ENCODE assay signal across 9 cellular contexts in the genomic region with DNA sequence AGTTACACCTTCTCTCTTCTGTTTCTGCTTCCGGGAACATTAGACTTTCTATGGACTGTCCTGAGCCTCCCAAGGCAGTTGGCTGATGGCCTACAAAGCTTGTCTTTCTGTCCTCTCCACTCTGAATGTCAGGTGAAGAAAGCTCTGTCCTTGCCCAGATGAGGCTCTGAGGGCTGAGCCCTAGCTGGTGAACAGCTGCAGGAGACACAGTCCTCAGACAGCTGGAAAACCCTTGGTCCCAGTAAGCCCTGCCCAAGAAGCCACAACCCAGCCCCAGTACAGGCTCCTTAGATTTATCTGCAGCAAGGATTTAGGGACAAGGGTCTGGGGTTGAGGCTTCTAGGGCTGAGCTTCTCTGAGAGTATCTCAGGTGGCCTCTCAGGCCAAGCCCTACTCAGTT. TPM values are rescaled to one million over a fixed set of nuclear protein-coding genes. Genes with fewer than 3 reads are reported as not detected.
A peak's percentile ranks its signal among the peaks of the same experiment; 100 is the strongest.
DNase-seq lines count a peak whose midpoint lies in the region; TF ChIP-seq lines count a peak whose summit lies in the region.
"Not testable (repeated sequence)": the region's sequence is repeated elsewhere in the genome, so short reads cannot be mapped to it uniquely, and the experiment has no call there.
"Had no signal": no experiment of that assay in that cellular context is flagged by ENCODE, and none has a peak within 500 bp of the region (broad histone marks: within the 10 kb centered on the region; RNA-seq: fewer than 3 reads in every experiment).

No MANE protein-coding gene starts in this region.

- peak overlapping the region; percentile 62 for H3K9ac ChIP-seq in mesenchymal stem cell (ENCODE audit: low read length)

- H3K4me2 ChIP-seq in mesenchymal stem cell (ENCODE audit: low read length, poor library complexity, severe bottlenecking) = not testable (repeated sequence)

- peaks cover 25% of the 10 kb centered on the region for H3K4me1 ChIP-seq in ACC112 (ENCODE audit: control insufficient read depth, insufficient read depth, low read length, unreplicated experiment)
- H3K4me1 ChIP-seq in esophagus muscularis mucosa = peaks cover 0 to 33% (median 0%) of the 10 kb centered on the region in 4 donors
- not testable (repeated sequence) for H3K4me1 ChIP-seq in mesenchymal stem cell (ENCODE audit: control insufficient read depth, insufficient read depth, low read depth, low read length)

- not testable (repeated sequence) for H3K9me3 ChIP-seq in esophagus muscularis mucosa; mesenchymal stem cell (ENCODE audit: control insufficient read depth, low read length)

- peaks cover 31% of the 10 kb centered on the region for H3K36me3 Mint-ChIP-seq in HFFc6 (ENCODE audit: low read depth)
- not testable (repeated sequence) for H3K36me3 Mint-ChIP-seq in MCF 10A (ENCODE audit: insufficient read depth, unreplicated experiment)

- intact Hi-C loops in MCF 10A (cut with micrococcal nuclease); esophagus muscularis mucosa (cut with DNase I): not testable (repeated sequence)

- TF ChIP-seq CTCF in HFFc6 (IDR thresholded peaks at IDR 0.05); RWPE1 (conservative IDR thresholded peaks at IDR 0.05; ENCODE audit: low read depth); MCF 10A (IDR thresholded peaks at IDR 0.05; ENCODE audit: unreplicated experiment); esophagus muscularis mucosa (IDR thresholded peaks at IDR 0.05): not testable (repeated sequence)

- H2BK12ac ChIP-seq in mesenchymal stem cell (ENCODE audit: low read length in 2 of 2) = not testable (repeated sequence)

- 87% methylated on average over 1 of the region's 1 CpG for WGBS in esophagus muscularis mucosa
- WGBS in mesenchymal stem cell = 57% methylated on average over 1 of the region's 1 CpG

- not testable (repeated sequence) for H3K4me3 Mint-ChIP-seq in HFFc6; MCF 10A (ENCODE audit: unreplicated experiment)

- not testable (repeated sequence) for H3K14ac ChIP-seq in mesenchymal stem cell (ENCODE audit: low read length in 2 of 2)

- POLR2A ChIA-PET in RWPE1 (lab: Yijun Ruan, JAX; ENCODE audit: low non-redundant PET) = not testable (repeated sequence)
- POLR2A ChIA-PET in MCF 10A (lab: Yijun Ruan, JAX) = interaction anchor here (1.4 kb wide), 1 partner anchor 33 kb away, joined by 4 read pairs; no protein-coding TSS in a partner anchor

- CTCF ChIA-PET in RWPE1 (lab: Yijun Ruan, JAX) = interaction anchor here (0.6 kb wide), 1 partner anchor 30 kb away, joined by 3 read pairs; no protein-coding TSS in a partner anchor
- CTCF ChIA-PET in MCF 10A (lab: Yijun Ruan, JAX) = not testable (repeated sequence)

- H2AK5ac ChIP-seq in mesenchymal stem cell (ENCODE audit: low read length, severe bottlenecking) = not testable (repeated sequence)

- H4K8ac ChIP-seq in mesenchymal stem cell (ENCODE audit: low read length) = not testable (repeated sequence)

- H2BK15ac ChIP-seq in mesenchymal stem cell (ENCODE audit: low read depth, poor library complexity, severe bottlenecking) = not testable (repeated sequence)

- H3K18ac ChIP-seq in mesenchymal stem cell (ENCODE audit: low read depth in 1 of 2, low read length in 2 of 2) = not testable (repeated sequence)

- peaks cover 18% of the 10 kb centered on the region for H3K9me3 Mint-ChIP-seq in HFFc6
- not testable (repeated sequence) for H3K9me3 Mint-ChIP-seq in MCF 10A (ENCODE audit: unreplicated experiment)

- H3K23ac ChIP-seq in mesenchymal stem cell (ENCODE audit: low read length in 2 of 2) = not testable (repeated sequence)

- H3K27ac ChIP-seq in ACC112 (ENCODE audit: low read depth, low read length) = peak overlapping the region; percentile 97
- peak overlapping the region; percentile 97 for H3K27ac ChIP-seq in RWPE1
- H3K27ac ChIP-seq in esophagus muscularis mucosa (replicated peaks in 1 of 4) = peak overlapping the region in 2 of 4 donors; percentile 3 to 5
- not testable (repeated sequence) for H3K27ac ChIP-seq in mesenchymal stem cell (ENCODE audit: low read length, poor library complexity, severe bottlenecking)

- H3K4me3 ChIP-seq in ACC112 (ENCODE audit: low read depth, low read length); esophagus muscularis mucosa; mesenchymal stem cell (ENCODE audit: insufficient read depth in 1 of 2, low read depth in 1 of 2, low read length in 2 of 2): not testable (repeated sequence)

- not testable (repeated sequence) for H3K79me2 ChIP-seq in ACC112 (ENCODE audit: control insufficient read depth, insufficient read depth, low read length, unreplicated experiment)

- not testable (repeated sequence) for H4K91ac ChIP-seq in mesenchymal stem cell (ENCODE audit: low read length)

- H2BK120ac ChIP-seq in mesenchymal stem cell (ENCODE audit: low read depth, low read length) = not testable (repeated sequence)

- not testable (repeated sequence) for H3K79me1 ChIP-seq in mesenchymal stem cell (replicated peaks; ENCODE audit: low read length, poor library complexity, severe bottlenecking)

- DNase-seq in HFFc6; RWPE1 (ENCODE audit: low spot score); MCF 10A (ENCODE audit: unreplicated experiment); mesenchymal stem cell: not testable (repeated sequence)
- DNase-seq in esophagus muscularis mucosa (ENCODE audit: extremely low spot score) = peak; percentile 50
- DNase-seq in retina = peak; percentile 3

- not testable (repeated sequence) for TF ChIP-seq POLR2A in esophagus muscularis mucosa (IDR thresholded peaks at IDR 0.05; ENCODE audit: low read depth)

- BruUV-seq in MCF 10A (replicated peaks; lab: Mats Ljungman, UMichigan) = not testable (repeated sequence)

- not testable (repeated sequence) for H3K4ac ChIP-seq in mesenchymal stem cell (ENCODE audit: low read depth in 1 of 2, low read length in 2 of 2)

- TF ChIP-seq EP300 in esophagus muscularis mucosa (IDR thresholded peaks at IDR 0.05) = not testable (repeated sequence)

- not testable (repeated sequence) for H3K36me3 ChIP-seq in ACC112 (ENCODE audit: insufficient read depth, low read length); esophagus muscularis mucosa; mesenchymal stem cell (ENCODE audit: control insufficient read depth in 1 of 2, insufficient read depth in 2 of 2, low read depth in 1 of 2, low read length in 2 of 2)

- H2BK5ac ChIP-seq in mesenchymal stem cell (ENCODE audit: low read depth, low read length, poor library complexity, severe bottlenecking) = not testable (repeated sequence)

- H3K27ac Mint-ChIP-seq in HFFc6 = peak overlapping the region; percentile 98
- H3K27ac Mint-ChIP-seq in MCF 10A (ENCODE audit: low read depth, unreplicated experiment) = peak overlapping the region; percentile 91

- not testable (repeated sequence) for H3K27me3 ChIP-seq in ACC112 (ENCODE audit: insufficient read depth, low read length); esophagus muscularis mucosa; mesenchymal stem cell (ENCODE audit: control insufficient read depth in 1 of 2, insufficient read depth in 1 of 2, low read length in 2 of 2)

- H2AFZ ChIP-seq in ACC112 (ENCODE audit: low read length, unreplicated experiment); mesenchymal stem cell (ENCODE audit: low read depth, low read length): not testable (repeated sequence)

- peaks cover 92% of the 10 kb centered on the region for H3K4me1 Mint-ChIP-seq in HFFc6 (ENCODE audit: low read depth)
- peaks cover 51% of the 10 kb centered on the region for H3K4me1 Mint-ChIP-seq in MCF 10A (ENCODE audit: insufficient read depth, unreplicated experiment)

- not testable (repeated sequence) for H3K27me3 Mint-ChIP-seq in HFFc6 (ENCODE audit: insufficient read depth); MCF 10A (ENCODE audit: insufficient read depth, unreplicated experiment)

RNA-seq across cellular contexts. Expression of gene PSG1, which starts 26.3 kb away (rescaled TPM):
- 10 to 100 TPM in 1 of 6 experiments, 1 to 10 TPM in 5; 4.3 to 10.5 (median 8.6) TPM for total RNA-seq in HFFc6 (2021; fragmentation: NEBNext Ultra II Directional; extraction: Animal tissue kit (Norgen Biotek cat#: 25700))
- not detected in 2 replicates for total RNA-seq in MCF 10A (2022)
- total RNA-seq in esophagus muscularis mucosa = under 1 TPM in 1 of 4 donors, not detected in 3; 0.29 TPM
- 0.07 TPM for polyA plus RNA-seq in mesenchymal stem cell (2013, experiment 1 of 2)
- 0.05 TPM for polyA plus RNA-seq in mesenchymal stem cell (2013, experiment 2 of 2)
- total RNA-seq: CD4-positive, alpha-beta memory T cell; H9 had no signal
- polyA plus RNA-seq: CD4-positive, alpha-beta memory T cell had no signal
